Comparison of ENCODE assay signal across 11 cellular contexts in genomic region chr7:39592586-39592985, GRCh38. TPM values are rescaled to one million over a fixed set of nuclear protein-coding genes. Genes with fewer than 3 reads are reported as not detected.
DNase-seq lines count a peak whose midpoint lies in the region; ATAC-seq, FAIRE-seq and TF ChIP-seq lines count a peak whose summit lies in the region.
"Had no signal": no experiment of that assay in that cellular context is flagged by ENCODE, and none has a peak within 500 bp of the region (broad histone marks: within the 10 kb centered on the region; RNA-seq: fewer than 3 reads in every experiment).

No MANE protein-coding gene starts in this region.

- no peak overlapping the region for H3K4me3 ChIP-seq in bronchial epithelial cell (ENCODE audit: low read depth, low read length)
- no peak overlapping the region for H3K4me3 ChIP-seq in A673 (ENCODE audit: low read depth, low read length, poor library complexity, severe bottlenecking)
- H3K4me3 ChIP-seq: prostate gland had no signal

- peaks cover 2% of the 10 kb centered on the region for H3K36me3 Mint-ChIP-seq in osteocyte (ENCODE audit: unreplicated experiment)

- H3K36me3 ChIP-seq in bronchial epithelial cell (ENCODE audit: control insufficient read depth, insufficient read depth, low read length) (no peaks in the 10 kb centered on the region), A673 (ENCODE audit: insufficient read depth, low read length, poor library complexity, severe bottlenecking) (no peaks in the 10 kb centered on the region)
- H3K36me3 ChIP-seq: prostate gland had no signal

- H3K27ac ChIP-seq in A673 (ENCODE audit: low read depth, low read length, poor library complexity, severe bottlenecking): no peak overlapping the region
- H3K27ac ChIP-seq: prostate gland had no signal

- peak; percentile 58 for DNase-seq in RCC 7860 (ENCODE audit: low spot score)
- DNase-seq in bronchial epithelial cell (ENCODE audit: low read depth): peak; percentile 81
- no peak for DNase-seq in osteocyte (ENCODE audit: extremely low spot score, unreplicated experiment)
- no peak for DNase-seq in HuH-7 (ENCODE audit: low spot score)
- no peak for DNase-seq in A673 (ENCODE audit: low spot score)
- DNase-seq: activated CD4-positive, alpha-beta T cell treated with anti-CD3 and anti-CD28 coated beads, Interleukin-2, amount 50 U/mL, for 1 hour; left cardiac atrium had no signal

- TF ChIP-seq CTCF in bronchial epithelial cell (IDR thresholded peaks at IDR 0.05; ENCODE audit: insufficient read depth, low read length, severe bottlenecking) (no peak), osteocyte (IDR thresholded peaks at IDR 0.05) (no peak), A673 (conservative IDR thresholded peaks at IDR 0.05; ENCODE audit: low read depth, low read length) (no peak)

- no peak overlapping the region for H3K4me3 Mint-ChIP-seq in osteocyte (ENCODE audit: unreplicated experiment)

- H3K9me3 Mint-ChIP-seq in osteocyte (ENCODE audit: unreplicated experiment): no peaks in the 10 kb centered on the region

- no peaks in the 10 kb centered on the region for H3K9me3 ChIP-seq in A673 (ENCODE audit: low read depth, low read length, poor library complexity, severe bottlenecking)
- H3K9me3 ChIP-seq: prostate gland had no signal

- POLR2A ChIA-PET in A673 (lab: Charles Lee; ENCODE audit: low non-redundant PET): no interaction called here

- CTCF ChIA-PET in A673 (lab: Charles Lee): no interaction called here

- BruUV-seq in A673 (replicated peaks; lab: Mats Ljungman, UMichigan): no TSS peak

- peaks cover 12% of the 10 kb centered on the region for H3K4me1 ChIP-seq in A673 (ENCODE audit: insufficient read depth, low read length, poor library complexity, severe bottlenecking)
- H3K4me1 ChIP-seq: prostate gland had no signal

- peak; percentile 41 for ATAC-seq in GM18867 (IDR thresholded peaks at IDR 0.05; ENCODE audit: unreplicated experiment)
- no peak for ATAC-seq in GM21619 (IDR thresholded peaks at IDR 0.05; ENCODE audit: unreplicated experiment)
- no peak for ATAC-seq in HG02938 (IDR thresholded peaks at IDR 0.05; ENCODE audit: unreplicated experiment)
- ATAC-seq: left cardiac atrium had no signal

- FAIRE-seq in RCC 7860 (lab: Jason Lieb, UNC) (peak; percentile 92), bronchial epithelial cell (lab: Jason Lieb, UNC) (no peak)

- H3K27me3 ChIP-seq in bronchial epithelial cell (ENCODE audit: control insufficient read depth, insufficient read depth, low read length) (no peaks in the 10 kb centered on the region), A673 (replicated peaks; ENCODE audit: insufficient read depth, low read depth, low read length, poor library complexity) (no peaks in the 10 kb centered on the region)

- no peaks in the 10 kb centered on the region for H3K27me3 Mint-ChIP-seq in osteocyte (ENCODE audit: unreplicated experiment)

- H3K4me1 Mint-ChIP-seq in osteocyte (ENCODE audit: unreplicated experiment): peaks cover 31% of the 10 kb centered on the region

- H3K27ac Mint-ChIP-seq in osteocyte (ENCODE audit: unreplicated experiment): peak overlapping the region; percentile 66

- intact Hi-C loops in A673 (cut with micrococcal nuclease; ENCODE audit: unreplicated experiment): no loop called here

RNA-seq across cellular contexts. Expression of gene YAE1, which starts 26.4 kb away (rescaled TPM):
- total RNA-seq in bronchial epithelial cell: 13.2 and 22.8 TPM in 2 replicates
- 19.1 and 19.3 TPM in 2 replicates for total RNA-seq in osteocyte
- total RNA-seq in A673 (2021): 26.7 and 29.1 TPM in 2 replicates

RNA-seq across cellular contexts. Expression of gene RALA, which starts 30.8 kb away (rescaled TPM):
- total RNA-seq in bronchial epithelial cell (15.3 and 22.4 TPM in 2 replicates), osteocyte (30.5 and 34.3 TPM in 2 replicates), A673 (2021) (33.9 and 36.3 TPM in 2 replicates)

Comparison
In these comparisons a context has a peak if more than half of its experiments do, and no peak if none do; other contexts are left out.
1. DNase-seq: peak in RCC 7860 (single experiment) and bronchial epithelial cell (single experiment); none in osteocyte (single experiment), HuH-7 (single experiment) and A673 (single experiment).